In genomic region chr12:107760207-107760816, GRCh38 we compare ENCODE assay signal across 8 cellular contexts. TPM values are rescaled to one million over a fixed set of nuclear protein-coding genes. Genes with fewer than 3 reads are reported as not detected.
A peak's percentile ranks its signal among the peaks of the same experiment; 100 is the strongest.
DNase-seq lines count a peak whose midpoint lies in the region; ATAC-seq lines count a peak whose summit lies in the region.

No MANE protein-coding gene starts in this region.

- H3K4me3 Mint-ChIP-seq in activated T-helper 17 cell treated with anti-CD3 and anti-CD28 coated beads, Interleukin-2, amount 50 U/mL, for 72 hours, result peak overlapping the region; percentile 94

- no peaks in the 10 kb centered on the region for H3K36me3 Mint-ChIP-seq in activated T-helper 17 cell treated with anti-CD3 and anti-CD28 coated beads, Interleukin-2, amount 50 U/mL, for 72 hours (ENCODE audit: low read depth)

- H3K27me3 Mint-ChIP-seq in activated T-helper 17 cell treated with anti-CD3 and anti-CD28 coated beads, Interleukin-2, amount 50 U/mL, for 72 hours, result no peaks in the 10 kb centered on the region

- intact Hi-C loops in head of caudate nucleus (cut with DNase I) (loop anchor here (2.0 to 10.0 kb wide), 2 partner anchors 76 to 124 kb away; partner anchors contain the start of gene PWP1), posterior cingulate gyrus (cut with DNase I) (loop anchor here (5.0 kb wide), 1 partner anchor 122 kb away; no protein-coding TSS in a partner anchor)

- no peaks in the 10 kb centered on the region for H3K9me3 Mint-ChIP-seq in activated T-helper 17 cell treated with anti-CD3 and anti-CD28 coated beads, Interleukin-2, amount 50 U/mL, for 72 hours

- ATAC-seq in HG02840 (IDR thresholded peaks at IDR 0.05; ENCODE audit: low FRiP score, unreplicated experiment), result peak; percentile 17
- peak; percentile 29 for ATAC-seq in activated T-helper 17 cell treated with anti-CD3 and anti-CD28 coated beads, Interleukin-2, amount 50 U/mL, for 72 hours (replicated peaks)
- no peak for ATAC-seq in HG03565 (IDR thresholded peaks at IDR 0.05; ENCODE audit: unreplicated experiment)

- DNase-seq in NCI-H82 (lab: John Stamatoyannopoulos, UW) (peak; percentile 52), NCI-H82 treated with DMSO at 0.1 percent for 48 hours (lab: John Stamatoyannopoulos, UW; ENCODE audit: unreplicated experiment) (no peak), NCI-H526 treated with DMSO at 0.1 percent for 48 hours (lab: John Stamatoyannopoulos, UW) (peak; percentile 13), head of caudate nucleus (peak in 38 of 42 donors; percentile 3 to 64 (median 36)), posterior cingulate gyrus (peak in 6 of 10 donors; percentile 8 to 88 (median 18))

- H3K27ac Mint-ChIP-seq in activated T-helper 17 cell treated with anti-CD3 and anti-CD28 coated beads, Interleukin-2, amount 50 U/mL, for 72 hours, result peak overlapping the region; percentile 91

- peaks cover 4% of the 10 kb centered on the region for H3K4me1 Mint-ChIP-seq in activated T-helper 17 cell treated with anti-CD3 and anti-CD28 coated beads, Interleukin-2, amount 50 U/mL, for 72 hours

RNA-seq across cellular contexts. Expression of gene PRDM4, which starts 0.6 kb away (rescaled TPM):
- total RNA-seq in activated T-helper 17 cell treated with anti-CD3 and anti-CD28 coated beads, Interleukin-2, amount 50 U/mL, for 72 hours, result 10 to 100 TPM; 28.1 to 32.6 TPM

RNA-seq across cellular contexts. Expression of gene ASCL4, which starts 14.2 kb away (rescaled TPM):
- not detected for total RNA-seq in activated T-helper 17 cell treated with anti-CD3 and anti-CD28 coated beads, Interleukin-2, amount 50 U/mL, for 72 hours
